2 cellular contexts compared by ENCODE assay signal in the genomic region with DNA sequence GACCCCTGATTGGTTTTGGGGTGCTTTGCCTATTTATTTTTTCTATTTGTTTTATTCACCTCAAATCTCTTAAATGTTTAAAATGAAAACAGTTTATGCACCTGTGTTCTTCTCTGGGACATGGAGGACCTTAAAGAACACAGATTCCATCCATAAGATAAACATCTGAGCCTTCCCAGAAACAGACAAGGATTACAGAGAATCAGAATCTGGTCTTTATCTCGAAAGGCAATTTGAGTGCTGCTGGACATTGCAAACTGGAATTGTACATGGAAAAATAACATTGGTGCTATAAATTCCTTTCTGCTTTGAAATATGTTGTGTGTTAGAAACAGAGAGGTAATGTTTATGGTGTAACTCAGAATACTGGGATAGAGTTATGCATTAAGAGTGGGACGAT.
TF ChIP-seq lines count a peak whose summit lies in the region.

No MANE protein-coding gene starts in this region.

TF ChIP-seq in SK-N-SH, 30 proteins besides CTCF, POLR2A, EP300 and RAD21:
- no peak for TF ChIP-seq GABPA (IDR thresholded peaks at IDR 0.05; ENCODE audit: low read depth)
- no peak for TF ChIP-seq NRF1 (IDR thresholded peaks at IDR 0.05; ENCODE audit: low read depth, low read length)
- TF ChIP-seq RCOR1 (IDR thresholded peaks at IDR 0.05; ENCODE audit: low read length) = peak; percentile 71; the same call in 1 of the 2 replicates
- no peak for TF ChIP-seq FOSL2 (IDR thresholded peaks at IDR 0.05; ENCODE audit: borderline replicate concordance, low read depth)
- TF ChIP-seq, protein P1, sequence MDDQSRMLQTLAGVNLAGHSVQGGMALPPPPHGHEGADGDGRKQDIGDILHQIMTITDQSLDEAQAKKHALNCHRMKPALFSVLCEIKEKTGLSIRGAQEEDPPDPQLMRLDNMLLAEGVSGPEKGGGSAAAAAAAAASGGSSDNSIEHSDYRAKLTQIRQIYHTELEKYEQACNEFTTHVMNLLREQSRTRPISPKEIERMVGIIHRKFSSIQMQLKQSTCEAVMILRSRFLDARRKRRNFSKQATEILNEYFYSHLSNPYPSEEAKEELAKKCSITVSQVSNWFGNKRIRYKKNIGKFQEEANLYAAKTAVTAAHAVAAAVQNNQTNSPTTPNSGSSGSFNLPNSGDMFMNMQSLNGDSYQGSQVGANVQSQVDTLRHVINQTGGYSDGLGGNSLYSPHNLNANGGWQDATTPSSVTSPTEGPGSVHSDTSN (IDR thresholded peaks at IDR 0.05) = no peak
- no peak for TF ChIP-seq FOXM1 (IDR thresholded peaks at IDR 0.05; ENCODE audit: low read depth)
- no peak for TF ChIP-seq SIN3A (IDR thresholded peaks at IDR 0.05; ENCODE audit: borderline replicate concordance, low read depth, low read length)
- no peak for TF ChIP-seq EZH2phosphoT487 (IDR thresholded peaks at IDR 0.05; ENCODE audit: borderline replicate concordance, low read depth)
- TF ChIP-seq, protein P2, sequence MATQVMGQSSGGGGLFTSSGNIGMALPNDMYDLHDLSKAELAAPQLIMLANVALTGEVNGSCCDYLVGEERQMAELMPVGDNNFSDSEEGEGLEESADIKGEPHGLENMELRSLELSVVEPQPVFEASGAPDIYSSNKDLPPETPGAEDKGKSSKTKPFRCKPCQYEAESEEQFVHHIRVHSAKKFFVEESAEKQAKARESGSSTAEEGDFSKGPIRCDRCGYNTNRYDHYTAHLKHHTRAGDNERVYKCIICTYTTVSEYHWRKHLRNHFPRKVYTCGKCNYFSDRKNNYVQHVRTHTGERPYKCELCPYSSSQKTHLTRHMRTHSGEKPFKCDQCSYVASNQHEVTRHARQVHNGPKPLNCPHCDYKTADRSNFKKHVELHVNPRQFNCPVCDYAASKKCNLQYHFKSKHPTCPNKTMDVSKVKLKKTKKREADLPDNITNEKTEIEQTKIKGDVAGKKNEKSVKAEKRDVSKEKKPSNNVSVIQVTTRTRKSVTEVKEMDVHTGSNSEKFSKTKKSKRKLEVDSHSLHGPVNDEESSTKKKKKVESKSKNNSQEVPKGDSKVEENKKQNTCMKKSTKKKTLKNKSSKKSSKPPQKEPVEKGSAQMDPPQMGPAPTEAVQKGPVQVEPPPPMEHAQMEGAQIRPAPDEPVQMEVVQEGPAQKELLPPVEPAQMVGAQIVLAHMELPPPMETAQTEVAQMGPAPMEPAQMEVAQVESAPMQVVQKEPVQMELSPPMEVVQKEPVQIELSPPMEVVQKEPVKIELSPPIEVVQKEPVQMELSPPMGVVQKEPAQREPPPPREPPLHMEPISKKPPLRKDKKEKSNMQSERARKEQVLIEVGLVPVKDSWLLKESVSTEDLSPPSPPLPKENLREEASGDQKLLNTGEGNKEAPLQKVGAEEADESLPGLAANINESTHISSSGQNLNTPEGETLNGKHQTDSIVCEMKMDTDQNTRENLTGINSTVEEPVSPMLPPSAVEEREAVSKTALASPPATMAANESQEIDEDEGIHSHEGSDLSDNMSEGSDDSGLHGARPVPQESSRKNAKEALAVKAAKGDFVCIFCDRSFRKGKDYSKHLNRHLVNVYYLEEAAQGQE (IDR thresholded peaks at IDR 0.05; ENCODE audit: low read depth, low read length) = no peak
- TF ChIP-seq CHD2 (IDR thresholded peaks at IDR 0.05; ENCODE audit: low read length, partially characterized antibody) = peak; percentile 42
- peak; percentile 85 for TF ChIP-seq GATA2 (CRISPR knock-in tag; IDR thresholded peaks at IDR 0.05)
- TF ChIP-seq, protein P3, sequence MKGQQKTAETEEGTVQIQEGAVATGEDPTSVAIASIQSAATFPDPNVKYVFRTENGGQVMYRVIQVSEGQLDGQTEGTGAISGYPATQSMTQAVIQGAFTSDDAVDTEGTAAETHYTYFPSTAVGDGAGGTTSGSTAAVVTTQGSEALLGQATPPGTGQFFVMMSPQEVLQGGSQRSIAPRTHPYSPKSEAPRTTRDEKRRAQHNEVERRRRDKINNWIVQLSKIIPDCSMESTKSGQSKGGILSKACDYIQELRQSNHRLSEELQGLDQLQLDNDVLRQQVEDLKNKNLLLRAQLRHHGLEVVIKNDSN (IDR thresholded peaks at IDR 0.05; ENCODE audit: borderline replicate concordance, low read depth) = no peak
- TF ChIP-seq TCF12 (IDR thresholded peaks at IDR 0.05) = peak; percentile 70
- TF ChIP-seq JUND (IDR thresholded peaks at IDR 0.05) = no peak
- no peak for TF ChIP-seq TEAD4 (IDR thresholded peaks at IDR 0.05; ENCODE audit: borderline replicate concordance, insufficient read depth)
- TF ChIP-seq SMC3 (IDR thresholded peaks at IDR 0.05; ENCODE audit: low read depth, low read length) = no peak
- TF ChIP-seq RXRA (IDR thresholded peaks at IDR 0.05; ENCODE audit: borderline replicate concordance, low read depth) = no peak
- TF ChIP-seq NFIC (IDR thresholded peaks at IDR 0.05; ENCODE audit: borderline replicate concordance) = no peak
- TF ChIP-seq ELF1 (IDR thresholded peaks at IDR 0.05) = no peak

TF ChIP-seq in SK-N-SH treated with all-trans-retinoic acid at 6 μM for 48 hours, 23 proteins besides CTCF, POLR2A, EP300 and RAD21:
- TF ChIP-seq SNAI2 (CRISPR knock-in tag; IDR thresholded peaks at IDR 0.05) = no peak
- no peak for TF ChIP-seq ARNTL (CRISPR knock-in tag; IDR thresholded peaks at IDR 0.05; ENCODE audit: borderline replicate concordance, low read depth)
- TF ChIP-seq, protein P4, sequence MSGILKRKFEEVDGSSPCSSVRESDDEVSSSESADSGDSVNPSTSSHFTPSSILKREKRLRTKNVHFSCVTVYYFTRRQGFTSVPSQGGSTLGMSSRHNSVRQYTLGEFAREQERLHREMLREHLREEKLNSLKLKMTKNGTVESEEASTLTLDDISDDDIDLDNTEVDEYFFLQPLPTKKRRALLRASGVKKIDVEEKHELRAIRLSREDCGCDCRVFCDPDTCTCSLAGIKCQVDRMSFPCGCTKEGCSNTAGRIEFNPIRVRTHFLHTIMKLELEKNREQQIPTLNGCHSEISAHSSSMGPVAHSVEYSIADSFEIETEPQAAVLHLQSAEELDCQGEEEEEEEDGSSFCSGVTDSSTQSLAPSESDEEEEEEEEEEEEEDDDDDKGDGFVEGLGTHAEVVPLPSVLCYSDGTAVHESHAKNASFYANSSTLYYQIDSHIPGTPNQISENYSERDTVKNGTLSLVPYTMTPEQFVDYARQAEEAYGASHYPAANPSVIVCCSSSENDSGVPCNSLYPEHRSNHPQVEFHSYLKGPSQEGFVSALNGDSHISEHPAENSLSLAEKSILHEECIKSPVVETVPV (CRISPR knock-in tag; IDR thresholded peaks at IDR 0.05) = no peak
- no peak for TF ChIP-seq GLIS3 (CRISPR knock-in tag; IDR thresholded peaks at IDR 0.05)
- TF ChIP-seq RARB (CRISPR knock-in tag; IDR thresholded peaks at IDR 0.05) = no peak
- TF ChIP-seq, protein P5, sequence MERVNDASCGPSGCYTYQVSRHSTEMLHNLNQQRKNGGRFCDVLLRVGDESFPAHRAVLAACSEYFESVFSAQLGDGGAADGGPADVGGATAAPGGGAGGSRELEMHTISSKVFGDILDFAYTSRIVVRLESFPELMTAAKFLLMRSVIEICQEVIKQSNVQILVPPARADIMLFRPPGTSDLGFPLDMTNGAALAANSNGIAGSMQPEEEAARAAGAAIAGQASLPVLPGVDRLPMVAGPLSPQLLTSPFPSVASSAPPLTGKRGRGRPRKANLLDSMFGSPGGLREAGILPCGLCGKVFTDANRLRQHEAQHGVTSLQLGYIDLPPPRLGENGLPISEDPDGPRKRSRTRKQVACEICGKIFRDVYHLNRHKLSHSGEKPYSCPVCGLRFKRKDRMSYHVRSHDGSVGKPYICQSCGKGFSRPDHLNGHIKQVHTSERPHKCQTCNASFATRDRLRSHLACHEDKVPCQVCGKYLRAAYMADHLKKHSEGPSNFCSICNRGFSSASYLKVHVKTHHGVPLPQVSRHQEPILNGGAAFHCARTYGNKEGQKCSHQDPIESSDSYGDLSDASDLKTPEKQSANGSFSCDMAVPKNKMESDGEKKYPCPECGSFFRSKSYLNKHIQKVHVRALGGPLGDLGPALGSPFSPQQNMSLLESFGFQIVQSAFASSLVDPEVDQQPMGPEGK (CRISPR knock-in tag; IDR thresholded peaks at IDR 0.05; ENCODE audit: borderline replicate concordance) = no peak
- TF ChIP-seq ZFP3 (CRISPR knock-in tag; IDR thresholded peaks at IDR 0.05) = no peak
- TF ChIP-seq, protein P6, sequence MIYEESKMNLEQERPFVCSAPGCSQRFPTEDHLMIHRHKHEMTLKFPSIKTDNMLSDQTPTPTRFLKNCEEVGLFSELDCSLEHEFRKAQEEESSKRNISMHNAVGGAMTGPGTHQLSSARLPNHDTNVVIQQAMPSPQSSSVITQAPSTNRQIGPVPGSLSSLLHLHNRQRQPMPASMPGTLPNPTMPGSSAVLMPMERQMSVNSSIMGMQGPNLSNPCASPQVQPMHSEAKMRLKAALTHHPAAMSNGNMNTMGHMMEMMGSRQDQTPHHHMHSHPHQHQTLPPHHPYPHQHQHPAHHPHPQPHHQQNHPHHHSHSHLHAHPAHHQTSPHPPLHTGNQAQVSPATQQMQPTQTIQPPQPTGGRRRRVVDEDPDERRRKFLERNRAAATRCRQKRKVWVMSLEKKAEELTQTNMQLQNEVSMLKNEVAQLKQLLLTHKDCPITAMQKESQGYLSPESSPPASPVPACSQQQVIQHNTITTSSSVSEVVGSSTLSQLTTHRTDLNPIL (CRISPR knock-in tag; IDR thresholded peaks at IDR 0.05; ENCODE audit: low read depth) = no peak
- TF ChIP-seq ZNF70 (CRISPR knock-in tag; IDR thresholded peaks at IDR 0.05) = no peak
